ENCODE assay signal across 8 cellular contexts in genomic region chr14:88554458-88555286, GRCh38. TPM values are rescaled to one million over a fixed set of nuclear protein-coding genes. Genes with fewer than 3 reads are reported as not detected.
A peak's percentile ranks its signal among the peaks of the same experiment; 100 is the strongest.
DNase-seq lines count a peak whose midpoint lies in the region; ATAC-seq and TF ChIP-seq lines count a peak whose summit lies in the region.

PTPN21 (minus strand) TSS chr14:88555007; CDS start chr14:88550417, 4,590 bp downstream.

- H3K27ac Mint-ChIP-seq in dendritic cell treated with granulocyte-macrophage colony-stimulating factor and Interleukin-4, amounts not matched to agents 40 ng/mL and 50 ng/mL, for 4 days, result peak within 1 kb of the TSS; percentile 63

- 0 to 1% (median 1%) methylated on average over 49 to 103 of the region's 103 CpGs for WGBS in spleen, 5 donors

- H3K9me3 ChIP-seq in HEK293 (ENCODE audit: control insufficient read depth, insufficient read depth, low read depth, low read length) (no peaks in the 10 kb centered on the region), SJSA1 (replicated peaks) (no peaks in the 10 kb centered on the region), spleen (no peaks in the 10 kb centered on the region)

- TF ChIP-seq CTCF in HEK293 (tag by site-specific recombination; IDR thresholded peaks at IDR 0.05) (no peak), spleen (IDR thresholded peaks at IDR 0.05 in 8 of 11, conservative IDR thresholded peaks at IDR 0.05 in 3 of 11) (no peak)

- intact Hi-C loops in dendritic cell treated with granulocyte-macrophage colony-stimulating factor and Interleukin-4, amounts not matched to agents 40 ng/mL and 50 ng/mL, for 4 days (cut with micrococcal nuclease), result no loop called here
- intact Hi-C loops in spleen (cut with DNase I; ENCODE audit: low total_unique reads), result no loop called here

- no peak for TF ChIP-seq POLR2A in spleen (IDR thresholded peaks at IDR 0.05)

- no peaks in the 10 kb centered on the region for H3K27me3 ChIP-seq in SJSA1 (replicated peaks)
- peaks cover 0 to 81% (median 45%) of the 10 kb centered on the region in 7 donors for H3K27me3 ChIP-seq in spleen (replicated peaks in 1 of 7)

- POLR2A ChIA-PET in HEK293 (lab: Yijun Ruan, JAX), result no interaction called here

- H3K36me3 ChIP-seq in HEK293 (ENCODE audit: control insufficient read depth in 2 of 2, insufficient read depth in 1 of 2, low read length in 2 of 2) (no peaks in the 10 kb centered on the region; a peak in 1 of 3 replicates), SJSA1 (peaks cover 27% of the 10 kb centered on the region), spleen (peaks cover 0 to 5% (median 0%) of the 10 kb centered on the region in 6 donors)

- no peaks in the 10 kb centered on the region for H3K9me3 Mint-ChIP-seq in dendritic cell treated with granulocyte-macrophage colony-stimulating factor and Interleukin-4, amounts not matched to agents 40 ng/mL and 50 ng/mL, for 4 days

- peak within 1 kb of the TSS; percentile 75 for H3K4me3 ChIP-seq in HEK293 (ENCODE audit: low read depth, low read length)
- peak within 1 kb of the TSS; percentile 86 for H3K4me3 ChIP-seq in SJSA1
- peak within 1 kb of the TSS; percentile 34 to 83 (median 52) for H3K4me3 ChIP-seq in spleen

- no peak for ATAC-seq in HG03159 (IDR thresholded peaks at IDR 0.05; ENCODE audit: unreplicated experiment)

- peak within 1 kb of the TSS; percentile 83 for H3K4me3 Mint-ChIP-seq in dendritic cell treated with granulocyte-macrophage colony-stimulating factor and Interleukin-4, amounts not matched to agents 40 ng/mL and 50 ng/mL, for 4 days

- DNase-seq in NCI-H1105 treated with DMSO at 0.1 percent for 48 hours (lab: John Stamatoyannopoulos, UW) (peak; percentile 18), NCI-H1105 (lab: John Stamatoyannopoulos, UW) (no peak), SJSA1 (ENCODE audit: low read depth in 1 of 2, low spot score in 2 of 2) (peak; percentile 82 to 87), kidney glomerular epithelial cell (lab: John Stamatoyannopoulos, UW) (peak; percentile 74), spleen (peak; percentile 82)

- peaks cover 86% of the 10 kb centered on the region for H3K27me3 Mint-ChIP-seq in dendritic cell treated with granulocyte-macrophage colony-stimulating factor and Interleukin-4, amounts not matched to agents 40 ng/mL and 50 ng/mL, for 4 days

- no peaks in the 10 kb centered on the region for H3K36me3 Mint-ChIP-seq in dendritic cell treated with granulocyte-macrophage colony-stimulating factor and Interleukin-4, amounts not matched to agents 40 ng/mL and 50 ng/mL, for 4 days (ENCODE audit: low read depth)

- CTCF ChIA-PET in HEK293 (lab: Yijun Ruan, JAX), result interaction anchor here (0.9 to 1.2 kb wide), 2 partner anchors 10 to 63 kb away, joined by 4 to 5 read pairs; no protein-coding TSS in a partner anchor

- peaks cover 10% of the 10 kb centered on the region for H3K4me1 ChIP-seq in HEK293 (ENCODE audit: control insufficient read depth, insufficient read depth, low read length)
- H3K4me1 ChIP-seq in SJSA1 (replicated peaks), result peaks cover 47% of the 10 kb centered on the region
- H3K4me1 ChIP-seq in spleen, result peaks cover 0 to 78% (median 46%) of the 10 kb centered on the region in 6 donors

- peaks cover 6% of the 10 kb centered on the region for H3K4me1 Mint-ChIP-seq in dendritic cell treated with granulocyte-macrophage colony-stimulating factor and Interleukin-4, amounts not matched to agents 40 ng/mL and 50 ng/mL, for 4 days (ENCODE audit: low read depth)

- H3K27ac ChIP-seq in HEK293 (ENCODE audit: extremely low read depth, low read depth, low read length) (peak within 1 kb of the TSS; percentile 72; the same call in 1 of the 2 replicates), SJSA1 (peak within 1 kb of the TSS; percentile 95), spleen (peak within 1 kb of the TSS; percentile 21 to 88 (median 84))

TF ChIP-seq in HEK293, 187 proteins besides CTCF, POLR2A, EP300 and RAD21 (continues in another document):
- TF ChIP-seq ZNF777 (tag by site-specific recombination; IDR thresholded peaks at IDR 0.05; ENCODE audit: borderline replicate concordance), result no peak
- TF ChIP-seq KLF8 (tag by site-specific recombination; IDR thresholded peaks at IDR 0.05), result 0 out of 2 replicates have a peak, but pooled peaks have one; percentile 54
- no peak for TF ChIP-seq BCL11B (tag by site-specific recombination; IDR thresholded peaks at IDR 0.05; ENCODE audit: low read depth)
- TF ChIP-seq ZNF645 (tag by site-specific recombination; IDR thresholded peaks at IDR 0.05), result no peak
- TF ChIP-seq SP2 (tag by site-specific recombination; IDR thresholded peaks at IDR 0.05), result peak; percentile 27
- no peak for TF ChIP-seq ZNF560 (tag by site-specific recombination; IDR thresholded peaks at IDR 0.05; ENCODE audit: borderline replicate concordance)
- TF ChIP-seq ZNF2 (tag by site-specific recombination; IDR thresholded peaks at IDR 0.05), result no peak
- no peak for TF ChIP-seq ZNF518A (tag by site-specific recombination; conservative IDR thresholded peaks at IDR 0.05; ENCODE audit: low read depth)
- TF ChIP-seq ZNF449 (tag by site-specific recombination; IDR thresholded peaks at IDR 0.05), result peak; percentile 48; the same call in 1 of the 2 replicates
- no peak for TF ChIP-seq ZNF549 (tag by site-specific recombination; IDR thresholded peaks at IDR 0.05)
- TF ChIP-seq PRDM6 (tag by site-specific recombination; IDR thresholded peaks at IDR 0.05), result no peak
- no peak for TF ChIP-seq ZNF626 (tag by site-specific recombination; IDR thresholded peaks at IDR 0.05)

RNA-seq across cellular contexts. Expression of gene PTPN21, which starts in this region (rescaled TPM):
- total RNA-seq in SJSA1 (2014; rRNA removed; shearing (Covaris generic)), result 8.5 and 16.1 TPM in 2 replicates
- 10 to 100 TPM in 3 of 7 donors, 1 to 10 TPM in 4; 4.8 to 10.9 (median 6.7) TPM for total RNA-seq in spleen
- 1 to 10 TPM in 2 of 3 donors, under 1 TPM in 1; 0.85 to 2.0 (median 1.1) TPM for polyA plus RNA-seq in spleen
